In the genomic region with DNA sequence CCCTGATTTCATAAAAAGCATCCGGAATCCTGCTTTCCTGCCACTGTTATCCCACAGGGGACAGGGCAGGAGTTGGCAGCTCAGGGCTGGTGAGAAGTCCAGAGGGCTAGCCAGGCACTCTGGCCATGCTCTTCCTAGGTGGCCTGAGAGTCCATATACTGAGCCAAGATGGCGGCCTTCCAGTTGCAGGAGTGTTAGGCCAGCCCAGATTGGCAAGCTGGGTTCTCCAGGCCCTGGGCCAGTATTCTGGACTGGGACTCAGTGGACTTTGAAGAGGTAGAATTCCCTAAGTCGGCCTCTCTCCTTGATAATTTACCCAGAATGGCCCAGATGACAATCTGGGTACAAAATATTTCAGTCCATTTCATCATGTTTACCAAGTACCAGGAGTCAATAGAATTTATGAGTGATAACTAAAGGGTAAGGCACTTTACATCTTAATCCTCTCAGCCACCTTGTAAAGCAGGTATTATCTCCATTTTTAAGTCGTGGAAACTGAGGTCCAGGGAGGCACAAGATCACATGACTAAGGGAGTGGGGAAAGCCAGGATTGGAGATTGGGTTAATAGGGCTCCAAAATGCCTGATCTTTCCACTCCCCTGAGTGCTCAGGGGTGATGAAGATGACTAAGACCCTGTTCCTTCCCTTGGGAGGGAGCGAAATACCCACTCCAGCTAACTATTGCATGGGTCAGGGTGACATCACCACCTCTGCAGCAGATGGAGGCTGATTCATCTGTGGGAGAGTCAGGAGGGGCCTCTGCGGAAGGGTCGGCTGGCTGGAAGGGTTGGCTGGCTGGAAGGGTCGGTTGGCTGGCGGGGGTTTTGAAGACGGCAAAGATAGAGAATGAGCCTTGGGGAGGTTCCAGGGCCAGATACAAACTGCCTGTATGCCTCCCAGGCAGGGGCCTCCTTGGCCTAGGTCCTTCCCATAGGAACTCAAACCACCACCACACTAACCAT, we compare ENCODE assay signal across 8 cellular contexts. TPM values are rescaled to one million over a fixed set of nuclear protein-coding genes. Genes with fewer than 3 reads are reported as not detected.
DNase-seq lines count a peak whose midpoint lies in the region; ATAC-seq lines count a peak whose summit lies in the region.

No MANE protein-coding gene starts in this region.

- H3K4me3 Mint-ChIP-seq in effector memory CD8-positive, alpha-beta T cell, result peak overlapping the region; percentile 83 to 88

- no peaks in the 10 kb centered on the region for H3K9me3 ChIP-seq in mesodermal cell (ENCODE audit: control insufficient read depth, low read length)

- peak overlapping the region; percentile 99 for H3K27ac ChIP-seq in mesodermal cell (ENCODE audit: low read depth, low read length, severe bottlenecking)
- H3K27ac ChIP-seq in urinary bladder (ENCODE audit: low read depth), result peak overlapping the region; percentile 84

- H3K9me3 Mint-ChIP-seq in effector memory CD8-positive, alpha-beta T cell, result no peaks in the 10 kb centered on the region

- H3K4me1 Mint-ChIP-seq in effector memory CD8-positive, alpha-beta T cell (ENCODE audit: low read depth in 2 of 2), result peaks cover 24 to 27% of the 10 kb centered on the region in 2 donors

- no peaks in the 10 kb centered on the region for H3K27me3 Mint-ChIP-seq in effector memory CD8-positive, alpha-beta T cell

- peak overlapping the region; percentile 81 to 86 for H3K27ac Mint-ChIP-seq in effector memory CD8-positive, alpha-beta T cell

- peak overlapping the region; percentile 39 for H3K4me3 ChIP-seq in mesodermal cell (ENCODE audit: extremely low read depth, insufficient read depth, low read length, poor library complexity, severe bottlenecking)
- H3K4me3 ChIP-seq in urinary bladder (ENCODE audit: low read depth, low read length), result peak overlapping the region; percentile 91

- H3K4me1 ChIP-seq in mesodermal cell (ENCODE audit: control insufficient read depth, insufficient read depth, low read length, poor library complexity, severe bottlenecking) (peaks cover 20% of the 10 kb centered on the region), urinary bladder (ENCODE audit: insufficient read depth) (peaks cover 2% of the 10 kb centered on the region)

- peaks cover 12% of the 10 kb centered on the region for H3K36me3 Mint-ChIP-seq in effector memory CD8-positive, alpha-beta T cell (ENCODE audit: insufficient read depth)

- ATAC-seq in effector memory CD8-positive, alpha-beta T cell (replicated peaks), result no peak
- no peak for ATAC-seq in GM19328 (IDR thresholded peaks at IDR 0.05; ENCODE audit: unreplicated experiment)

- H3K36me3 ChIP-seq in mesodermal cell (ENCODE audit: control insufficient read depth, insufficient read depth, low read length) (peaks cover 19% of the 10 kb centered on the region), urinary bladder (ENCODE audit: insufficient read depth) (no peaks in the 10 kb centered on the region)

- DNase-seq in stimulated activated CD4-positive, alpha-beta T cell treated with anti-CD3 and anti-CD28 coated beads, Interleukin-1b, Interleukin-23, amount 100 ng/mL, for 48 hours, result peak; percentile 46
- DNase-seq in stimulated activated CD4-positive, alpha-beta T cell treated with anti-CD3 and anti-CD28 coated beads, Interleukin-12 subunit alpha, Interleukin-12 subunit beta, amount 100 ng/mL, for 4 hours, result no peak
- peak; percentile 44 for DNase-seq in SK-N-DZ (ENCODE audit: low spot score)
- DNase-seq in effector memory CD8-positive, alpha-beta T cell, result no peak
- DNase-seq in NCI-H2081 treated with DMSO at 0.1 percent for 48 hours (lab: John Stamatoyannopoulos, UW), result no peak

- WGBS in mesodermal cell (ENCODE audit: insufficient coverage in 2 of 2), 2 experiments, result 59 to 74% methylated on average over 6 to 7 of the region's 10 CpGs
- WGBS in urinary bladder, result 54% methylated on average over 10 of the region's 10 CpGs

RNA-seq across cellular contexts. Expression of gene MICALL1, which starts 1.2 kb away (rescaled TPM):
- 18.6 and 22.6 TPM in 2 replicates for polyA plus RNA-seq in SK-N-DZ (2014; cell fraction: cytosol; rRNA removed)
- polyA plus RNA-seq in SK-N-DZ (2014; cell fraction: nucleus; rRNA removed), result 13.5 and 26.1 TPM in 2 replicates
- polyA plus RNA-seq in mesodermal cell (2013, experiment 1 of 2), result 49.6 TPM
- polyA plus RNA-seq in mesodermal cell (2013, experiment 2 of 2), result 41.5 TPM
- total RNA-seq in urinary bladder, result 22.7 TPM
- polyA plus RNA-seq in urinary bladder, result 69.5 TPM

RNA-seq across cellular contexts. Expression of gene C22orf23, which starts 48.5 kb away (rescaled TPM):
- 1.5 and 3.6 TPM in 2 replicates for polyA plus RNA-seq in SK-N-DZ (2014; cell fraction: cytosol; rRNA removed)
- 0.72 and 1.1 TPM in 2 replicates for polyA plus RNA-seq in SK-N-DZ (2014; cell fraction: nucleus; rRNA removed)
- 0.70 TPM for polyA plus RNA-seq in mesodermal cell (2013, experiment 1 of 2)
- 0.91 TPM for polyA plus RNA-seq in mesodermal cell (2013, experiment 2 of 2)
- 0.26 TPM for total RNA-seq in urinary bladder
- 0.95 TPM for polyA plus RNA-seq in urinary bladder

RNA-seq across cellular contexts. Expression of gene POLR2F, which starts 48.6 kb away (rescaled TPM):
- polyA plus RNA-seq in SK-N-DZ (2014; cell fraction: cytosol; rRNA removed), result 66.7 and 87.1 TPM in 2 replicates
- 71.7 and 106 TPM in 2 replicates for polyA plus RNA-seq in SK-N-DZ (2014; cell fraction: nucleus; rRNA removed)
- polyA plus RNA-seq in mesodermal cell (2013, experiment 1 of 2), result 121 TPM
- 107 TPM for polyA plus RNA-seq in mesodermal cell (2013, experiment 2 of 2)
- 24.7 TPM for total RNA-seq in urinary bladder
- 126 TPM for polyA plus RNA-seq in urinary bladder

RNA-seq across cellular contexts. Expression of gene EIF3L, which starts 55.6 kb away (rescaled TPM):
- polyA plus RNA-seq in SK-N-DZ (2014; cell fraction: cytosol; rRNA removed), result 671 and 689 TPM in 2 replicates
- 284 and 309 TPM in 2 replicates for polyA plus RNA-seq in SK-N-DZ (2014; cell fraction: nucleus; rRNA removed)
- polyA plus RNA-seq in mesodermal cell (2013, experiment 1 of 2), result 396 TPM
- 387 TPM for polyA plus RNA-seq in mesodermal cell (2013, experiment 2 of 2)
- total RNA-seq in urinary bladder, result 398 TPM
- 404 TPM for polyA plus RNA-seq in urinary bladder

Comparison
In these comparisons a context has a peak if more than half of its experiments do, and no peak if none do; other contexts are left out.
1. DNase-seq: peak in stimulated activated CD4-positive, alpha-beta T cell treated with anti-CD3 and anti-CD28 coated beads, Interleukin-1b, Interleukin-23, amount 100 ng/mL, for 48 hours (single experiment) and SK-N-DZ (single experiment); none in stimulated activated CD4-positive, alpha-beta T cell treated with anti-CD3 and anti-CD28 coated beads, Interleukin-12 subunit alpha, Interleukin-12 subunit beta, amount 100 ng/mL, for 4 hours (single experiment), effector memory CD8-positive, alpha-beta T cell (0 of 3) and NCI-H2081 treated with DMSO at 0.1 percent for 48 hours (single experiment).